In the genomic region with DNA sequence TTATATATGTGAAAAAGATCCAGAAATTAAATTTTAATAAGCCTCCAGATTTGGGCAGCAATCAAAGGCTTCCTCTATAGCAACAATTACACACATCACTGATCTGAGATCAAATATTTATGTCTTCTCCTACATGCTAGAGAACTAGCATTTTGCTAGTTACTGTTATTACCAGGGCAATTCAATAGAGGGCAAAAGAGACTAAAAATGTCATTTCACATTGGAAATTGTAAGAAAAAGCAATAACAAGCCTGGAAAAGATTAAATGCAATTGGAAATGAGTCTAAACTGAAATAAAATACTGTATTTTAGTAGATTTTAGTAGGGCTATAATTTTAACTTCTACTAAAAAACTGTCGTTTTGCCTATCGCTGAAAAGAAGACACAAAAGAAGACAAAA, we compare ENCODE assay signal across 10 cellular contexts. TPM values are rescaled to one million over a fixed set of nuclear protein-coding genes. Genes with fewer than 3 reads are reported as not detected.
A peak's percentile ranks its signal among the peaks of the same experiment; 100 is the strongest.
DNase-seq lines count a peak whose midpoint lies in the region; ATAC-seq, FAIRE-seq and TF ChIP-seq lines count a peak whose summit lies in the region.
"Had no signal": no experiment of that assay in that cellular context is flagged by ENCODE, and none has a peak within 500 bp of the region (broad histone marks: within the 10 kb centered on the region; RNA-seq: fewer than 3 reads in every experiment).

No MANE protein-coding gene starts in this region.

- no peak for TF ChIP-seq EP300 in A549 (IDR thresholded peaks at IDR 0.05)

- peak; percentile 72 to 73 for TF ChIP-seq RAD21 in A549 (conservative IDR thresholded peaks at IDR 0.05 in 1 of 2, IDR thresholded peaks at IDR 0.05 in 1 of 2)

- H3K4me1 ChIP-seq in A549: no peaks in the 10 kb centered on the region

- H3K27ac ChIP-seq in A549: no peak overlapping the region
- H3K27ac ChIP-seq: HL-60 had no signal

- no peak overlapping the region for H3K4me2 ChIP-seq in A549

- CTCF ChIA-PET in A549 (lab: Yijun Ruan, JAX): interaction anchor here (0.6 to 4.3 kb wide), 21 partner anchors 11 to 560 kb away, joined by 3 to 30 read pairs (median 3); a partner anchor contains a TSS

- POLR2A ChIA-PET in A549 (lab: Yijun Ruan, JAX): interaction anchor here (1.0 kb wide), 1 partner anchor 32 kb away, joined by 3 read pairs; a partner anchor contains a TSS

- TF ChIP-seq POLR2A in A549 (IDR thresholded peaks at IDR 0.05; ENCODE audit: low read length): no peak

- H3K4me3 ChIP-seq in A549 (no peak overlapping the region), WI38 (ENCODE audit: low read depth, low read length) (no peak overlapping the region)

- peak; percentile 52 for TF ChIP-seq CTCF in A549 (IDR thresholded peaks at IDR 0.05)
- TF ChIP-seq CTCF in WI38 (IDR thresholded peaks at IDR 0.05; ENCODE audit: low read depth, low read length): peak; percentile 28; the same call in 1 of the 2 replicates
- no peak for TF ChIP-seq CTCF in omental fat pad (IDR thresholded peaks at IDR 0.05)

- FAIRE-seq in A549 (lab: Jason Lieb, UNC): no peak

- peaks cover 13% of the 10 kb centered on the region for H3K9me3 ChIP-seq in A549

- ATAC-seq in A549: peak in 1 of 2 experiments; percentile 54; a peak in 2 of 6 replicates
- no peak for ATAC-seq in omental fat pad (ENCODE audit: low FRiP score)
- no peak for ATAC-seq in HG02571 (IDR thresholded peaks at IDR 0.05; ENCODE audit: unreplicated experiment)
- ATAC-seq: activated T-helper 17 cell treated with anti-CD3 and anti-CD28 coated beads, Interleukin-2, amount 50 U/mL, for 72 hours had no signal

- DNase-seq in A549 (ENCODE audit: low read depth in 1 of 2, low spot score in 1 of 2) (peak; percentile 12 to 13), H4 (ENCODE audit: low spot score) (peak; percentile 11), iris pigment epithelial cell (ENCODE audit: low read depth) (peak; percentile 22), NCI-H1436 (lab: John Stamatoyannopoulos, UW) (no peak), omental fat pad (ENCODE audit: low spot score) (no peak)
- DNase-seq in stimulated activated CD4-positive, alpha-beta T cell treated with anti-CD3 and anti-CD28 coated beads, Interleukin-2, amount 100 ng/mL, for 48 hours: no peak

- 83% methylated on average over 2 of the region's 2 CpGs for WGBS in A549 (ENCODE audit: missing lambda C conversion rate)

TF ChIP-seq in A549, 52 proteins besides CTCF, POLR2A, EP300 and RAD21:
- TF ChIP-seq SMC3 (IDR thresholded peaks at IDR 0.05) (peak; percentile 57), JUN (IDR thresholded peaks at IDR 0.05) (no peak)

RNA-seq across cellular contexts. Expression of a gene that starts 32.6 kb away (rescaled TPM):
- 80.0 and 85.4 TPM in 2 replicates for polyA plus RNA-seq in A549 (2011; rRNA removed)
- polyA plus RNA-seq in A549 (2012; cell fraction: cytosol; rRNA removed): 17.1 and 21.2 TPM in 2 replicates
- polyA plus RNA-seq in A549 (2012; cell fraction: nucleus; rRNA removed): 11.7 and 18.0 TPM in 2 replicates
- polyA plus RNA-seq in A549 (2017; fragmentation: RNase III; extraction: RNeasy Plus Mini Kit Qiagen cat#74134 plus additional on column Dnase treatment): 39.5 to 48.3 TPM (median 41.7 TPM) in 3 replicates
- 61.3 and 62.3 TPM in 2 replicates for polyA minus RNA-seq in A549 (2011; rRNA and poly(A)+ RNA removed)
- total RNA-seq in H4 (2014; rRNA removed; shearing (Covaris generic)): 30.9 and 37.6 TPM in 2 replicates
- 100 to 1,000 TPM in 2 of 4 donors, 10 to 100 TPM in 2; 88.8 to 189 (median 105) TPM for total RNA-seq in omental fat pad

Comparison
In these comparisons a context has a peak if more than half of its experiments do, and no peak if none do; other contexts are left out.
1. DNase-seq: peak in A549 (2 of 2), H4 (single experiment) and iris pigment epithelial cell (single experiment); none in NCI-H1436 (single experiment), omental fat pad (single experiment) and stimulated activated CD4-positive, alpha-beta T cell treated with anti-CD3 and anti-CD28 coated beads, Interleukin-2, amount 100 ng/mL, for 48 hours (0 of 2).
2. CTCF ChIP-seq: peak in A549 (single experiment) and WI38 (single experiment); none in omental fat pad (0 of 3).